ENCODE assay signal across 8 cellular contexts in the genomic region with DNA sequence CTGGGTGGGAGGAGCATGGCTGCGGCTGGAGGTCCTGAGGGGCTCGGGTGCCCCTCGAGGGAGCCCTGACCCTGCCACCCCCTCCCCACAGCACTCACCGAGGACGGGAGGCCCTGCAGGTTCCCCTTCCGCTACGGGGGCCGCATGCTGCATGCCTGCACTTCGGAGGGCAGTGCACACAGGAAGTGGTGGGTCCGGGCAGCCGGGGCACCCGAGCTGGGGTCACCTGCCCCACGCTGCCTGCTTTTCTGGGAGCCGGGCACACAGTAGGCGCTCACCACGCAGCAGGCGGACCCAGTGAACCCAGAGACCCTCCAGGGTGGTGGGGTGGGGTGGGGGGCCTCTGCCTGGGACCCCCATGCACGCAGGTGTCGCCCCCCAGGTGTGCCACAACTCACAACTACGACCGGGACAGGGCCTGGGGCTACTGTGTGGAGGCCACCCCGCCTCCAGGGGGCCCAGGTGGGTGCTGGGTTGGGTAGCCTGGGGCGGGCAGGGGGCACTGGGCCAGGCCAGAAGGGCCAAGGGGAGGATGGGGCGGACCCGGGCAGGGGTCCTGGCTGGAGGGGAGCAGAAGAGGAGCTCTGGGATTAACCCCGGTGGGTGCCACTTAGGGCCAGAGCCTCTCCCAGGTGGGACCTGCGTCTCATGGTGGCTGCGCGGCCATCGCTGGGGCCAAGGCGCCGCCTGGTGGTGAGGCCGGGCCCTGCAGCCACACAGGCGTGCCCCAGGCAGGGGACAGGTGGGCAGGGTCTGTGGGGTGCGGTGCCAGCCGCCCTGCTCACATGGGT. TPM values are rescaled to one million over a fixed set of nuclear protein-coding genes. Genes with fewer than 3 reads are reported as not detected.
DNase-seq lines count a peak whose midpoint lies in the region; FAIRE-seq and TF ChIP-seq lines count a peak whose summit lies in the region.

No MANE protein-coding gene starts in this region.

- no peak for TF ChIP-seq POLR2A in GM12891 (IDR thresholded peaks at IDR 0.05; ENCODE audit: low read depth, low read length)

- TF ChIP-seq CTCF in LNCAP (IDR thresholded peaks at IDR 0.05): peak; percentile 99

- DNase-seq in 8988T (peak; percentile 99), GM12891 (ENCODE audit: insufficient read length, low spot score) (peak; percentile 100), lung microvascular endothelial cell (ENCODE audit: low read depth in 2 of 2) (peak; percentile 43 to 61), kidney glomerular epithelial cell (lab: John Stamatoyannopoulos, UW) (no peak)
- DNase-seq in activated CD4-positive, CD25-positive, alpha-beta regulatory T cell treated with anti-CD3 and anti-CD28 coated beads, Interleukin-2, amount 50 U/mL, for 16 hours (ENCODE audit: low read depth, low spot score): peak; percentile 45
- DNase-seq in central memory CD4-positive, alpha-beta T cell: peak; percentile 46
- DNase-seq in stimulated activated CD8-positive, alpha-beta memory T cell treated with anti-CD3 and anti-CD28 coated beads, Interleukin-7, amount 100 ng/mL, for 24 hours (ENCODE audit: low read depth): peak; percentile 44

- peak; percentile 89 for FAIRE-seq in GM12891 (lab: Jason Lieb, UNC)

TF ChIP-seq in GM12891, 5 proteins besides CTCF, POLR2A, EP300 and RAD21:
- TF ChIP-seq POLR2AphosphoS5 (IDR thresholded peaks at IDR 0.05; ENCODE audit: low read depth, low read length): no peak
- no peak for TF ChIP-seq TAF1 (IDR thresholded peaks at IDR 0.05; ENCODE audit: low read depth, low read length)
- no peak for TF ChIP-seq POU2F2 (IDR thresholded peaks at IDR 0.05; ENCODE audit: low read depth, low read length)
- no peak for TF ChIP-seq PAX5 (IDR thresholded peaks at IDR 0.05; ENCODE audit: insufficient read depth, low read length, severe bottlenecking)
- no peak for TF ChIP-seq SPI1 (IDR thresholded peaks at IDR 0.05; ENCODE audit: low read depth, low read length)

RNA-seq across cellular contexts. Expression of a gene that starts 1.4 kb away (rescaled TPM):
- polyA plus RNA-seq in GM12891 (2012; ENCODE audit: low read depth, missing spikeins): not detected
- total RNA-seq in lung microvascular endothelial cell: 0.20 TPM in 1 of 2 replicates, not detected in the other

RNA-seq across cellular contexts. Expression of a gene that starts 20.0 kb away (rescaled TPM):
- polyA plus RNA-seq in GM12891 (2012; ENCODE audit: low read depth, missing spikeins): 0.98 TPM
- not detected in 2 replicates for total RNA-seq in lung microvascular endothelial cell
